ENCODE assay signal across 32 cellular contexts in the genomic region with DNA sequence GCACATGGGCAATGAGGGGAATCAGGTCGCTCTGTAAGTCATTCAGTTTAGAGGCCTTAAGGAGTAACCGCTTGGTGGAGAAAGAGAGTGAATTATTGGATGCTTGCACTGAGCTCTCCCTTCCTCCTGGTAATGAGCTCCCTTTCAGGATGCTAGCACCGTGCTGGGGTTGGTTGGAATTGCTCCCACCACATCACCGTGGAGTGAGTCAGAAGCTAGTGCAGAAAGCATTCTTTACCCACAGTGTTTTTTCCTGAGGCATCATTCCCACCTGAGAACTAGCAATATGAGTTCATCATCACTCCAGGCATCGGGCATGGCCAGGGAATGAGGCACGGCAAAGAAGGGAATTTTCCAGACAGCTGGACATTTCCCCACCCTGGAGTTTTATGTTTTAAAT. TPM values are rescaled to one million over a fixed set of nuclear protein-coding genes. Genes with fewer than 3 reads are reported as not detected.
DNase-seq lines count a peak whose midpoint lies in the region; FAIRE-seq and TF ChIP-seq lines count a peak whose summit lies in the region.
"Had no signal": no experiment of that assay in that cellular context is flagged by ENCODE, and none has a peak within 500 bp of the region (broad histone marks: within the 10 kb centered on the region; RNA-seq: fewer than 3 reads in every experiment).

No MANE protein-coding gene starts in this region.

- no peak overlapping the region for H3K27ac Mint-ChIP-seq in astrocyte (ENCODE audit: unreplicated experiment)
- H3K27ac Mint-ChIP-seq in activated CD4-positive, alpha-beta memory T cell treated with anti-CD3 and anti-CD28 coated beads for 36 hours, result no peak overlapping the region
- H3K27ac Mint-ChIP-seq: activated CD8-positive, alpha-beta T cell treated with anti-CD3 and anti-CD28 coated beads for 36 hours; activated naive CD4-positive, alpha-beta T cell treated with anti-CD3 and anti-CD28 coated beads, Interleukin-2, amount 50 U/mL, for 72 hours; activated T-helper 2 cell treated with anti-CD3 and anti-CD28 coated beads, Interferon-gamma antibody, Interleukin-2, Interleukin-4, amounts not matched to agents 10 μg/mL and 5 μg/mL and 100 μg/mL, durations not matched to agents 14 hours and 24 hours and 36 hours; CD4-positive, alpha-beta T cell; stimulated activated effector memory CD8-positive, alpha-beta T cell treated with anti-CD3 and anti-CD28 coated beads, Interleukin-12 subunit alpha, Interleukin-12 subunit beta, amount 100 ng/mL, for 72 hours; T-helper 1 cell treated with Interleukin-12 subunit alpha and Interleukin-12 subunit beta and Interleukin-4 antibody, amounts not matched to agents 30 μg/mL and 1 μg/mL, for 36 hours had no signal

- DNase-seq in EL, result peak; percentile 47
- DNase-seq in astrocyte (ENCODE audit: low read depth), result peak; percentile 10
- peak; percentile 13 for DNase-seq in fibroblast of mammary gland (ENCODE audit: low read depth)
- peak; percentile 82 to 83 for DNase-seq in trophoblast cell
- DNase-seq in urothelium cell line (ENCODE audit: low spot score), result no peak
- DNase-seq in GOT3 (lab: John Stamatoyannopoulos, UW), result no peak
- no peak for DNase-seq in activated CD4-positive, alpha-beta memory T cell treated with anti-CD3 and anti-CD28 coated beads for 36 hours
- DNase-seq in NCI-H1694 treated with DMSO at 0.1 percent for 48 hours (lab: John Stamatoyannopoulos, UW), result no peak
- DNase-seq: activated CD4-positive, alpha-beta T cell treated with anti-CD3 and anti-CD28 coated beads for 1 hour; activated CD8-positive, alpha-beta T cell treated with anti-CD3 and anti-CD28 coated beads for 36 hours; AML-193; CD4-positive, alpha-beta T cell; dermis blood vessel endothelial cell; H7; kidney; MM.1S; NCI-H1417; NCI-H446; NCI-H82; SK-N-SH; stimulated activated CD4-positive, alpha-beta T cell treated with anti-CD3 and anti-CD28 coated beads, Interleukin-4, amount 100 ng/mL, for 24 hours had no signal

- CTCF ChIA-PET in activated CD4-positive, alpha-beta memory T cell treated with anti-CD3 and anti-CD28 coated beads for 36 hours (lab: Charles Lee), result interaction anchor here (0.5 kb wide), 1 partner anchor 53 kb away, joined by 3 read pairs; no protein-coding TSS in a partner anchor

- peak overlapping the region; percentile 37 for H3K23ac ChIP-seq in trophoblast cell (ENCODE audit: low read length)

- H3K36me3 Mint-ChIP-seq in astrocyte (ENCODE audit: low read depth, unreplicated experiment), result no peaks in the 10 kb centered on the region
- H3K36me3 Mint-ChIP-seq in activated CD4-positive, alpha-beta memory T cell treated with anti-CD3 and anti-CD28 coated beads for 36 hours, result no peaks in the 10 kb centered on the region
- H3K36me3 Mint-ChIP-seq: activated naive CD4-positive, alpha-beta T cell treated with anti-CD3 and anti-CD28 coated beads, Interleukin-2, amount 50 U/mL, for 72 hours; stimulated activated effector memory CD8-positive, alpha-beta T cell treated with anti-CD3 and anti-CD28 coated beads, Interleukin-12 subunit alpha, Interleukin-12 subunit beta, amount 100 ng/mL, for 72 hours had no signal

- H3K4me3 Mint-ChIP-seq in astrocyte (ENCODE audit: unreplicated experiment), result no peak overlapping the region
- H3K4me3 Mint-ChIP-seq in activated CD4-positive, alpha-beta memory T cell treated with anti-CD3 and anti-CD28 coated beads for 36 hours, result no peak overlapping the region
- H3K4me3 Mint-ChIP-seq: activated CD8-positive, alpha-beta T cell treated with anti-CD3 and anti-CD28 coated beads for 36 hours; CD4-positive, alpha-beta T cell; central memory CD8-positive, alpha-beta T cell; neural crest cell; stimulated activated effector memory CD8-positive, alpha-beta T cell treated with anti-CD3 and anti-CD28 coated beads, Interleukin-12 subunit alpha, Interleukin-12 subunit beta, amount 100 ng/mL, for 72 hours; T-helper 1 cell treated with Interleukin-12 subunit alpha and Interleukin-12 subunit beta and Interleukin-4 antibody, amounts not matched to agents 30 μg/mL and 1 μg/mL, for 36 hours had no signal

- H4K20me1 ChIP-seq in astrocyte (ENCODE audit: insufficient read depth, low read length), result no peaks in the 10 kb centered on the region

- FAIRE-seq in astrocyte (lab: Jason Lieb, UNC) (no peak), urothelium cell line (lab: Jason Lieb, UNC) (no peak)
- FAIRE-seq: A549, kidney had no signal

- no peak overlapping the region for H4K12ac ChIP-seq in trophoblast cell (ENCODE audit: low read depth, low read length)

- peaks cover 6% of the 10 kb centered on the region for H3K4me1 Mint-ChIP-seq in astrocyte (ENCODE audit: low read depth, unreplicated experiment)
- H3K4me1 Mint-ChIP-seq in activated CD4-positive, alpha-beta memory T cell treated with anti-CD3 and anti-CD28 coated beads for 36 hours (ENCODE audit: low read depth), result no peaks in the 10 kb centered on the region
- H3K4me1 Mint-ChIP-seq: central memory CD8-positive, alpha-beta T cell; neural crest cell; stimulated activated effector memory CD8-positive, alpha-beta T cell treated with anti-CD3 and anti-CD28 coated beads, Interleukin-12 subunit alpha, Interleukin-12 subunit beta, amount 100 ng/mL, for 72 hours had no signal

- no peak overlapping the region for H3K4me2 ChIP-seq in astrocyte (ENCODE audit: low read length)
- H3K4me2 ChIP-seq in trophoblast cell (ENCODE audit: low read length), result no peak overlapping the region
- H3K4me2 ChIP-seq: SK-N-SH had no signal

- no peak overlapping the region for H2BK12ac ChIP-seq in trophoblast cell (ENCODE audit: low read length)

- POLR2A ChIA-PET in activated CD4-positive, alpha-beta memory T cell treated with anti-CD3 and anti-CD28 coated beads for 36 hours (lab: Charles Lee), result no interaction called here

- H4K8ac ChIP-seq in trophoblast cell (ENCODE audit: low read depth, low read length), result no peak overlapping the region

- H3K18ac ChIP-seq in trophoblast cell (ENCODE audit: low read length), result no peak overlapping the region

- no peak overlapping the region for H2BK120ac ChIP-seq in trophoblast cell (ENCODE audit: insufficient read depth, low read length, poor library complexity)

- TF ChIP-seq CTCF in astrocyte (IDR thresholded peaks at IDR 0.05; ENCODE audit: insufficient read depth, low read depth, low read length) (no peak), fibroblast of mammary gland (conservative IDR thresholded peaks at IDR 0.05; ENCODE audit: control insufficient read depth, insufficient read depth, low read depth, low read length) (no peak)

- intact Hi-C loops in activated CD4-positive, alpha-beta memory T cell treated with anti-CD3 and anti-CD28 coated beads for 36 hours (cut with micrococcal nuclease), result no loop called here

- H4K91ac ChIP-seq in trophoblast cell (ENCODE audit: low read depth, low read length), result no peak overlapping the region

- no peak overlapping the region for H3K4ac ChIP-seq in trophoblast cell (ENCODE audit: low read depth, low read length)

- H2AK5ac ChIP-seq in trophoblast cell (ENCODE audit: low read length), result no peak overlapping the region

- H3K36me3 ChIP-seq in astrocyte (ENCODE audit: insufficient read depth, low read length) (no peaks in the 10 kb centered on the region), trophoblast cell (ENCODE audit: control insufficient read depth in 1 of 2, insufficient read depth in 2 of 2, low read length in 2 of 2) (peaks cover 19 to 31% of the 10 kb centered on the region in 2 experiments)

- H3K9me3 Mint-ChIP-seq in astrocyte (ENCODE audit: unreplicated experiment), result no peaks in the 10 kb centered on the region
- no peaks in the 10 kb centered on the region for H3K9me3 Mint-ChIP-seq in activated CD4-positive, alpha-beta memory T cell treated with anti-CD3 and anti-CD28 coated beads for 36 hours
- H3K9me3 Mint-ChIP-seq: activated CD8-positive, alpha-beta T cell treated with anti-CD3 and anti-CD28 coated beads for 36 hours; activated naive CD4-positive, alpha-beta T cell treated with anti-CD3 and anti-CD28 coated beads, Interleukin-2, amount 50 U/mL, for 72 hours; activated T-helper 2 cell treated with anti-CD3 and anti-CD28 coated beads, Interferon-gamma antibody, Interleukin-2, Interleukin-4, amounts not matched to agents 10 μg/mL and 5 μg/mL and 100 μg/mL, durations not matched to agents 14 hours and 24 hours and 36 hours; CD4-positive, alpha-beta T cell; central memory CD8-positive, alpha-beta T cell; neural crest cell; stimulated activated effector memory CD8-positive, alpha-beta T cell treated with anti-CD3 and anti-CD28 coated beads, Interleukin-12 subunit alpha, Interleukin-12 subunit beta, amount 100 ng/mL, for 72 hours; T-helper 1 cell treated with Interleukin-12 subunit alpha and Interleukin-12 subunit beta and Interleukin-4 antibody, amounts not matched to agents 30 μg/mL and 1 μg/mL, for 36 hours had no signal

- WGBS in trophoblast cell (ENCODE audit: extremely low coverage, insufficient coverage, insufficient read length), result no CpG with 5 or more reads among the region's 6 CpGs

- H3K9ac ChIP-seq in astrocyte (ENCODE audit: low read length) (no peak overlapping the region), trophoblast cell (ENCODE audit: low read length) (peak overlapping the region; percentile 67)
- H3K9ac ChIP-seq: SK-N-SH had no signal

- H3K27ac ChIP-seq in astrocyte (ENCODE audit: low read depth, low read length), result no peak overlapping the region
- H3K27ac ChIP-seq in trophoblast cell (ENCODE audit: low read depth, low read length), result peak overlapping the region; percentile 22
- H3K27ac ChIP-seq: A549 had no signal

- H3K9me3 ChIP-seq in astrocyte (ENCODE audit: insufficient read depth, low read depth, low read length) (no peaks in the 10 kb centered on the region), trophoblast cell (ENCODE audit: insufficient read depth, low read depth, low read length) (peaks cover 1% of the 10 kb centered on the region)
- H3K9me3 ChIP-seq: A549, SK-N-SH had no signal

- no peaks in the 10 kb centered on the region for H3K79me2 ChIP-seq in astrocyte (ENCODE audit: insufficient read depth, low read length)
- no peaks in the 10 kb centered on the region for H3K79me2 ChIP-seq in trophoblast cell (ENCODE audit: control insufficient read depth, insufficient read depth, low read length, poor library complexity)

- H3K27me3 Mint-ChIP-seq in astrocyte (ENCODE audit: low read depth, unreplicated experiment), result peaks cover 3% of the 10 kb centered on the region
- peaks cover 12% of the 10 kb centered on the region for H3K27me3 Mint-ChIP-seq in activated CD4-positive, alpha-beta memory T cell treated with anti-CD3 and anti-CD28 coated beads for 36 hours
- H3K27me3 Mint-ChIP-seq: CD4-positive, alpha-beta T cell had no signal

- H3K4me1 ChIP-seq in astrocyte (ENCODE audit: insufficient read depth, low read length) (peaks cover 3% of the 10 kb centered on the region), trophoblast cell (ENCODE audit: control insufficient read depth in 1 of 2, insufficient read depth in 2 of 2, low read length in 2 of 2) (peaks cover 3 to 4% of the 10 kb centered on the region in 2 experiments)

- no peaks in the 10 kb centered on the region for H3K79me1 ChIP-seq in trophoblast cell (ENCODE audit: low read length)

- no peaks in the 10 kb centered on the region for H3K27me3 ChIP-seq in astrocyte (ENCODE audit: insufficient read depth, low read length)
- H3K27me3 ChIP-seq in trophoblast cell (ENCODE audit: insufficient read depth, low read length), result no peaks in the 10 kb centered on the region

- H2AFZ ChIP-seq in astrocyte (ENCODE audit: low read depth, low read length), result no peak overlapping the region
- H2AFZ ChIP-seq in trophoblast cell (ENCODE audit: insufficient read depth, low read length, poor library complexity), result no peak overlapping the region

- no peak overlapping the region for H3K14ac ChIP-seq in trophoblast cell (ENCODE audit: low read length)

- no peak overlapping the region for H2BK5ac ChIP-seq in trophoblast cell (ENCODE audit: low read depth, low read length, poor library complexity)

- H3K4me3 ChIP-seq in astrocyte (ENCODE audit: insufficient read depth, low read depth, low read length) (no peak overlapping the region), fibroblast of mammary gland (ENCODE audit: control insufficient read depth, low read depth, low read length) (no peak overlapping the region), trophoblast cell (ENCODE audit: low read depth, low read length) (no peak overlapping the region)
- H3K4me3 ChIP-seq: A549 had no signal

RNA-seq across cellular contexts. Expression of gene ITGB6, which starts 57.6 kb away (rescaled TPM):
- total RNA-seq in astrocyte, result 2.8 and 7.6 TPM in 2 replicates
- polyA plus RNA-seq in trophoblast cell (2013), result 100 and 101 TPM in 2 replicates
- not detected for total RNA-seq in activated CD4-positive, alpha-beta memory T cell treated with anti-CD3 and anti-CD28 coated beads for 36 hours
- total RNA-seq: activated CD8-positive, alpha-beta T cell treated with anti-CD3 and anti-CD28 coated beads for 36 hours; activated naive CD4-positive, alpha-beta T cell treated with anti-CD3 and anti-CD28 coated beads, Interleukin-2, amount 50 U/mL, for 72 hours; activated T-helper 2 cell treated with anti-CD3 and anti-CD28 coated beads, Interferon-gamma antibody, Interleukin-2, Interleukin-4, amounts not matched to agents 10 μg/mL and 5 μg/mL and 100 μg/mL, durations not matched to agents 14 hours and 24 hours and 36 hours; CD4-positive, alpha-beta T cell; H7; lung microvascular endothelial cell; neural crest cell; posterior vena cava; sciatic nerve; subcutaneous adipose tissue had no signal

Comparison
In these comparisons a context has a peak if more than half of its experiments do, and no peak if none do; other contexts are left out.
1. DNase-seq: peak in EL (single experiment), astrocyte (single experiment), fibroblast of mammary gland (single experiment) and trophoblast cell (2 of 2); none in urothelium cell line (single experiment), GOT3 (single experiment), activated CD4-positive, alpha-beta memory T cell treated with anti-CD3 and anti-CD28 coated beads for 36 hours (single experiment) and NCI-H1694 treated with DMSO at 0.1 percent for 48 hours (single experiment).